In the genomic region with DNA sequence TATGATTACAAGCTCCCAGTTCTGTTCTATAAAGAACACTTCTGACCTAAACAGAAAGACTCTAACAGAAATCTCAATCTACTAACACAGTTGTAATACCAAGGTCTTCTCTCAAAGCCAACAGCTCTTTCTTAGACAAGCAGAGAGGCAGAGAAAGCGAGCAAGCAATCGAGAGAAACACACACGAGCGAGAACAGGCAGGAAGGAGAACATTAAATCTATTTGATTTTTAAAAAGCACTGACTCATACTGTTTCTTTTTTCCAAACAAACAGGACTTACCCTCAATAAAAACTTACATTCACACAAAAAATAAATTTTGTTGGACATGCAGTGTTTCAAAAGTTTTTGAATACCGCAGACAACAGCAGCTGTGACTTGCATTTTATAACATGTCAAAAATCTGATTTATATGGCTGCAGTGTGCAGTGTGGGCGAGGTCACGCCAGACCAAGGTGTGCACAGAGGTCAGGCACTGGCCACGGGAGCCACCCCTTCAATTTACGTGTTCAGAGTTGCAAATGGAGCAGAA, we compare ENCODE assay signal across 11 cellular contexts. TPM values are rescaled to one million over a fixed set of nuclear protein-coding genes. Genes with fewer than 3 reads are reported as not detected.
DNase-seq lines count a peak whose midpoint lies in the region; ATAC-seq lines count a peak whose summit lies in the region.
"Had no signal": no experiment of that assay in that cellular context is flagged by ENCODE, and none has a peak within 500 bp of the region (broad histone marks: within the 10 kb centered on the region; RNA-seq: fewer than 3 reads in every experiment).

A gene with protein sequence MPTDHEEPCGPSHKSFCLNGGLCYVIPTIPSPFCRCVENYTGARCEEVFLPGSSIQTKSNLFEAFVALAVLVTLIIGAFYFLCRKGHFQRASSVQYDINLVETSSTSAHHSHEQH (minus strand): TSS at position 404 of the 531 bp plus-strand sequence. CDS start 1,194 bp downstream, outside the sequence.

- H3K27ac ChIP-seq in skeletal muscle tissue (ENCODE audit: low read depth, low read length): peak within 1 kb of the TSS; percentile 68
- H3K27ac ChIP-seq: 22Rv1 had no signal

- no peaks in the 10 kb centered on the region for H3K4me1 ChIP-seq in skeletal muscle tissue (ENCODE audit: control insufficient read depth in 3 of 3, insufficient read depth in 3 of 3, low read length in 3 of 3)

- no peaks in the 10 kb centered on the region for H3K27me3 ChIP-seq in skeletal muscle tissue (ENCODE audit: control insufficient read depth in 3 of 3, insufficient read depth in 3 of 3, low read length in 3 of 3)

- H3K36me3 ChIP-seq in skeletal muscle tissue (ENCODE audit: control insufficient read depth in 3 of 3, insufficient read depth in 3 of 3, low read length in 3 of 3): no peaks in the 10 kb centered on the region

- no peak for ATAC-seq in activated naive CD4-positive, alpha-beta T cell treated with anti-CD3 and anti-CD28 coated beads, Interleukin-2, amount 50 U/mL, for 72 hours
- ATAC-seq in GM18873 (IDR thresholded peaks at IDR 0.05; ENCODE audit: low FRiP score, unreplicated experiment): no peak

- peak; percentile 5 for DNase-seq in DMS 273 (lab: John Stamatoyannopoulos, UW; ENCODE audit: unreplicated experiment)
- no peak for DNase-seq in DMS 273 treated with DMSO at 0.1 percent for 48 hours (lab: John Stamatoyannopoulos, UW)
- DNase-seq in OCI-M1 (lab: John Stamatoyannopoulos, UW): peak; percentile 73
- DNase-seq in fibroblast of peridontal ligament (ENCODE audit: extremely low read depth): peak; percentile 7
- DNase-seq in activated CD4-positive, CD25-positive, alpha-beta regulatory T cell (lab: John Stamatoyannopoulos, UW): no peak
- no peak for DNase-seq in activated naive CD4-positive, alpha-beta T cell treated with anti-CD3 and anti-CD28 coated beads, Interleukin-2, amount 50 U/mL, for 72 hours (ENCODE audit: low spot score in 2 of 2)
- DNase-seq: T-helper 2 cell had no signal

- peaks cover 6 to 7% of the 10 kb centered on the region in 2 donors for H3K9me3 Mint-ChIP-seq in activated naive CD4-positive, alpha-beta T cell treated with anti-CD3 and anti-CD28 coated beads, Interleukin-2, amount 50 U/mL, for 72 hours

- H3K4me3 ChIP-seq in skeletal muscle tissue (ENCODE audit: low read length in 3 of 3): peak within 1 kb of the TSS; percentile 62 to 73 (median 70)

- H3K9ac ChIP-seq in skeletal muscle tissue (ENCODE audit: low read depth in 1 of 3, low read length in 3 of 3): peak within 1 kb of the TSS; percentile 66 to 85 (median 81)

- H3K9me3 ChIP-seq in skeletal muscle tissue (ENCODE audit: control insufficient read depth in 3 of 3, low read length in 3 of 3): no peaks in the 10 kb centered on the region

- H3K36me3 Mint-ChIP-seq in activated naive CD4-positive, alpha-beta T cell treated with anti-CD3 and anti-CD28 coated beads, Interleukin-2, amount 50 U/mL, for 72 hours: peaks cover 7 to 10% of the 10 kb centered on the region in 2 donors

- H3K27ac Mint-ChIP-seq in activated naive CD4-positive, alpha-beta T cell treated with anti-CD3 and anti-CD28 coated beads, Interleukin-2, amount 50 U/mL, for 72 hours: no peak within 1 kb of the TSS

RNA-seq across cellular contexts. Expression of the gene that starts here (rescaled TPM):
- not detected for total RNA-seq in skeletal muscle tissue
- total RNA-seq in activated naive CD4-positive, alpha-beta T cell treated with anti-CD3 and anti-CD28 coated beads, Interleukin-2, amount 50 U/mL, for 72 hours: not detected
- total RNA-seq: lung microvascular endothelial cell had no signal

Comparison
In these comparisons a context has a peak if more than half of its experiments do, and no peak if none do; other contexts are left out.
1. DNase-seq: peak in DMS 273 (single experiment), OCI-M1 (single experiment) and fibroblast of peridontal ligament (single experiment); none in DMS 273 treated with DMSO at 0.1 percent for 48 hours (single experiment), activated CD4-positive, CD25-positive, alpha-beta regulatory T cell (0 of 4) and activated naive CD4-positive, alpha-beta T cell treated with anti-CD3 and anti-CD28 coated beads, Interleukin-2, amount 50 U/mL, for 72 hours (0 of 2).